1 cellular context compared by ENCODE assay signal in genomic region chr14:65469903-65470302, GRCh38.
TF ChIP-seq lines count a peak whose summit lies in the region.

No MANE protein-coding gene starts in this region.

TF ChIP-seq in GM23338, 12 proteins besides CTCF, POLR2A, EP300 and RAD21:
- no peak for TF ChIP-seq ZNF462 (CRISPR knock-in tag; IDR thresholded peaks at IDR 0.05)
- TF ChIP-seq REST (IDR thresholded peaks at IDR 0.05; ENCODE audit: unreplicated experiment): no peak
- no peak for TF ChIP-seq ZNF114 (CRISPR knock-in tag; IDR thresholded peaks at IDR 0.05)
- TF ChIP-seq, protein P1, sequence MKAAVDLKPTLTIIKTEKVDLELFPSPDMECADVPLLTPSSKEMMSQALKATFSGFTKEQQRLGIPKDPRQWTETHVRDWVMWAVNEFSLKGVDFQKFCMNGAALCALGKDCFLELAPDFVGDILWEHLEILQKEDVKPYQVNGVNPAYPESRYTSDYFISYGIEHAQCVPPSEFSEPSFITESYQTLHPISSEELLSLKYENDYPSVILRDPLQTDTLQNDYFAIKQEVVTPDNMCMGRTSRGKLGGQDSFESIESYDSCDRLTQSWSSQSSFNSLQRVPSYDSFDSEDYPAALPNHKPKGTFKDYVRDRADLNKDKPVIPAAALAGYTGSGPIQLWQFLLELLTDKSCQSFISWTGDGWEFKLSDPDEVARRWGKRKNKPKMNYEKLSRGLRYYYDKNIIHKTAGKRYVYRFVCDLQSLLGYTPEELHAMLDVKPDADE (IDR thresholded peaks at IDR 0.05): no peak
- TF ChIP-seq STAT1 (IDR thresholded peaks at IDR 0.05; ENCODE audit: unreplicated experiment): no peak
